In genomic region chr1:8879348-8880067, GRCh38 we compare ENCODE assay signal across 8 cellular contexts. TPM values are rescaled to one million over a fixed set of nuclear protein-coding genes. Genes with fewer than 3 reads are reported as not detected.
DNase-seq lines count a peak whose midpoint lies in the region; ATAC-seq, FAIRE-seq and TF ChIP-seq lines count a peak whose summit lies in the region.

No MANE protein-coding gene starts in this region.

- H3K79me2 ChIP-seq in GM12878 (ENCODE audit: control insufficient read depth, insufficient read depth, low read length), result peaks cover 53% of the 10 kb centered on the region

- SMC1A ChIA-PET in GM12878 (lab: Charles Lee; ENCODE audit: uncharacterized antibody, unreplicated experiment), result interaction anchor here (0.6 to 1.5 kb wide), 6 partner anchors 14 to 807 kb away, joined by 3 read pairs; no protein-coding TSS in a partner anchor

- TSS peak; percentile 91 for BruUV-seq in GM12878 (replicated peaks; lab: Mats Ljungman, UMichigan)

- in situ Hi-C loops in GM12878 (cut with MboI), result no loop called here
- in situ Hi-C loops in transverse colon (cut with MboI; ENCODE audit: low pct_ligation_motif_present in 1 of 4, low pct_unique_long_range_greater_than_20kb in 1 of 4, low sequenced_read_pairs in 3 of 4), result no loop called here

- H3K9ac ChIP-seq in GM12878 (ENCODE audit: control insufficient read depth, insufficient read depth, low read length) (peak overlapping the region; percentile 100), liver (ENCODE audit: low read depth in 1 of 2, low read length in 2 of 2) (peak overlapping the region; percentile 39 to 81)

- peak; percentile 30 for TF ChIP-seq CTCF in CD14-positive monocyte (IDR thresholded peaks at IDR 0.05)
- peak; percentile 13 to 32 (median 28); a peak in 4 of 6 replicates for TF ChIP-seq CTCF in GM12878 (IDR thresholded peaks at IDR 0.05 in 2 of 3, conservative IDR thresholded peaks at IDR 0.05 in 1 of 3; ENCODE audit: control insufficient read depth in 2 of 3, extremely low read depth in 1 of 3, insufficient read depth in 1 of 3, low read depth in 3 of 3, low read length in 3 of 3)
- no peak for TF ChIP-seq CTCF in liver (IDR thresholded peaks at IDR 0.05; ENCODE audit: low read depth, low read length, missing input control)
- peak in 1 of 5 experiments; percentile 12 for TF ChIP-seq CTCF in transverse colon (IDR thresholded peaks at IDR 0.05)

- FAIRE-seq in GM12878 (lab: Jason Lieb, UNC), result no peak

- H3K9me3 Mint-ChIP-seq in CD14-positive monocyte, result no peaks in the 10 kb centered on the region

- no peak for TF ChIP-seq EP300 in Ishikawa (IDR thresholded peaks at IDR 0.05; ENCODE audit: borderline replicate concordance)
- no peak for TF ChIP-seq EP300 in GM12878 (IDR thresholded peaks at IDR 0.05; ENCODE audit: borderline replicate concordance in 1 of 2, control insufficient read depth in 1 of 2, low read depth in 2 of 2, low read length in 2 of 2)
- TF ChIP-seq EP300 in transverse colon (IDR thresholded peaks at IDR 0.05; ENCODE audit: low read depth), result no peak

- H3K4me1 ChIP-seq in GM12878 (ENCODE audit: control insufficient read depth, insufficient read depth, low read length) (peaks cover 15% of the 10 kb centered on the region), liver (ENCODE audit: control insufficient read depth in 4 of 4, insufficient read depth in 4 of 4, low read length in 3 of 4) (peaks cover 9 to 44% (median 26%) of the 10 kb centered on the region in 4 donors), transverse colon (peaks cover 13 to 47% (median 46%) of the 10 kb centered on the region in 4 donors)

- H3K36me3 Mint-ChIP-seq in CD14-positive monocyte, result peaks cover 15 to 19% of the 10 kb centered on the region in 2 donors

- H3K4me3 ChIP-seq in GM12878 (peak overlapping the region; percentile 74), liver (ENCODE audit: low read depth in 1 of 3, low read length in 3 of 3) (peak overlapping the region; percentile 11 to 79 (median 40)), transverse colon (peak overlapping the region in 3 of 4 donors; percentile 69 to 95 (median 91))

- peaks cover 47% of the 10 kb centered on the region for H3K4me1 Mint-ChIP-seq in CD14-positive monocyte

- CTCF ChIA-PET in GM12878 (lab: Yijun Ruan, JAX), result interaction anchor here (0.5 to 3.1 kb wide), 9 partner anchors 10 to 296 kb away, joined by 3 to 10 read pairs (median 4); no protein-coding TSS in a partner anchor

- H3K27me3 Mint-ChIP-seq in CD14-positive monocyte (ENCODE audit: low read depth in 3 of 3), result peaks cover 0 to 2% (median 0%) of the 10 kb centered on the region in 3 donors

- 2% methylated on average over 15 of the region's 15 CpGs for WGBS in GM12878 (ENCODE audit: insufficient coverage, insufficient replicate concordance, low lambda C conversion rate, missing lambda C conversion rate)
- 16% methylated on average over 15 of the region's 15 CpGs for WGBS in liver
- WGBS in transverse colon (ENCODE audit: low coverage in 1 of 2), 2 donors, result 19 to 21% methylated on average over 10 to 15 of the region's 15 CpGs

- POLR2A ChIA-PET in GM12878 (lab: Charles Lee), result interaction anchor here (0.7 to 1.7 kb wide), 8 partner anchors 8 to 201 kb away, joined by 3 to 5 read pairs (median 3); partner anchors contain the start of gene RERE

- H3K27ac ChIP-seq in GM12878 (ENCODE audit: control insufficient read depth, insufficient read depth) (peak overlapping the region; percentile 99), liver (ENCODE audit: low read depth in 1 of 2, low read length in 2 of 2) (peak overlapping the region; percentile 98 to 100), transverse colon (peak overlapping the region; percentile 94 to 99 (median 97))

- H3K27ac Mint-ChIP-seq in CD14-positive monocyte, result peak overlapping the region; percentile 90 to 98 (median 97)

- peak overlapping the region; percentile 97 for H3K4me2 ChIP-seq in GM12878 (ENCODE audit: control insufficient read depth, insufficient read depth)

- intact Hi-C loops in CD14-positive monocyte (cut with micrococcal nuclease) (no loop called here), GM12878 (cut with micrococcal nuclease; ENCODE audit: unreplicated experiment) (loop anchor here (5.0 kb wide), 1 partner anchor 198 kb away; no protein-coding TSS in a partner anchor), transverse colon (cut with DNase I; ENCODE audit: low total_unique reads) (no loop called here)

- H3K9me3 ChIP-seq in GM12878 (replicated peaks; ENCODE audit: control insufficient read depth, insufficient read depth, low read length) (no peaks in the 10 kb centered on the region; the same call in 2 of the 3 replicates), liver (ENCODE audit: control insufficient read depth in 4 of 4, low read length in 3 of 4) (no peaks in the 10 kb centered on the region), transverse colon (no peaks in the 10 kb centered on the region)

- RAD21 ChIA-PET in GM12878 (lab: Charles Lee; ENCODE audit: unreplicated experiment), result interaction anchor here (0.7 to 1.6 kb wide), 3 partner anchors 28 to 30 kb away, joined by 3 to 6 read pairs (median 3); no protein-coding TSS in a partner anchor

- TF ChIP-seq POLR2A in GM12878 (IDR thresholded peaks at IDR 0.05; ENCODE audit: low read depth, low read length) (no peak), transverse colon (IDR thresholded peaks at IDR 0.05) (no peak), GM18505 (IDR thresholded peaks at IDR 0.05; ENCODE audit: borderline replicate concordance, extremely low read depth, insufficient read depth, insufficient read length) (no peak)

- H3K36me3 ChIP-seq in GM12878 (ENCODE audit: control insufficient read depth in 2 of 2, insufficient read depth in 2 of 2, low read length in 1 of 2), result peaks cover 0 to 6% of the 10 kb centered on the region in 2 experiments; a peak in 3 of 4 replicates
- peaks cover 0 to 6% (median 3%) of the 10 kb centered on the region in 4 donors for H3K36me3 ChIP-seq in liver (ENCODE audit: control insufficient read depth in 4 of 4, insufficient read depth in 3 of 4, low read depth in 1 of 4, low read length in 3 of 4)
- H3K36me3 ChIP-seq in transverse colon, result no peaks in the 10 kb centered on the region

- TF ChIP-seq RAD21 in Ishikawa (IDR thresholded peaks at IDR 0.05; ENCODE audit: low read depth), result no peak
- TF ChIP-seq RAD21 in GM12878 (IDR thresholded peaks at IDR 0.05; ENCODE audit: insufficient read depth, low read depth, low read length), result no peak
- TF ChIP-seq RAD21 in liver (IDR thresholded peaks at IDR 0.05), result no peak

- DNase-seq in CD14-positive monocyte (ENCODE audit: low spot score) (no peak), GM12878 (ENCODE audit: low read depth, low spot score) (no peak), transverse colon (no peak), occipital lobe (lab: John Stamatoyannopoulos, UW) (no peak)

- H4K20me1 ChIP-seq in GM12878 (ENCODE audit: control insufficient read depth, insufficient read depth), result peaks cover 5% of the 10 kb centered on the region; the same call in 1 of the 2 replicates

- ATAC-seq in GM12878, result no peak
- ATAC-seq in HG03039 (IDR thresholded peaks at IDR 0.05; ENCODE audit: unreplicated experiment), result no peak
- ATAC-seq in GM18505 (IDR thresholded peaks at IDR 0.05; ENCODE audit: unreplicated experiment), result no peak

- peak overlapping the region; percentile 72 for H2AFZ ChIP-seq in GM12878 (ENCODE audit: control insufficient read depth, low read depth, low read length)

- no peaks in the 10 kb centered on the region for H3K27me3 ChIP-seq in GM12878 (replicated peaks in 1 of 2; ENCODE audit: control insufficient read depth in 2 of 2, insufficient read depth in 2 of 2, low read length in 1 of 2)
- no peaks in the 10 kb centered on the region for H3K27me3 ChIP-seq in liver (ENCODE audit: control insufficient read depth in 4 of 4, insufficient read depth in 4 of 4, low read length in 3 of 4)
- H3K27me3 ChIP-seq in transverse colon, result no peaks in the 10 kb centered on the region

- peak overlapping the region; percentile 77 to 86 for H3K4me3 Mint-ChIP-seq in CD14-positive monocyte

TF ChIP-seq in Ishikawa, 13 proteins besides CTCF, POLR2A, EP300 and RAD21 (continues in another document):
- TF ChIP-seq EGR1 (IDR thresholded peaks at IDR 0.05), result no peak

TF ChIP-seq in GM12878, 131 proteins besides CTCF, POLR2A, EP300 and RAD21 (continues in another document):
- 0 out of 2 replicates have a peak, but pooled peaks have one; percentile 8 for TF ChIP-seq POLR2AphosphoS5 (IDR thresholded peaks at IDR 0.05; ENCODE audit: low read length)
- peak; percentile 78; the same call in 1 of the 2 replicates for TF ChIP-seq POLR2AphosphoS2 (IDR thresholded peaks at IDR 0.05; ENCODE audit: low read depth, low read length)

TF ChIP-seq in liver, 16 proteins besides CTCF, POLR2A, EP300 and RAD21 (continues in another document):
- TF ChIP-seq ATF3 (IDR thresholded peaks at IDR 0.05) (no peak), YY1 (IDR thresholded peaks at IDR 0.05) (no peak), JUND (IDR thresholded peaks at IDR 0.05) (no peak)

RNA-seq across cellular contexts. Expression of gene ENO1, which starts 1.0 kb away (rescaled TPM):
- polyA plus RNA-seq in CD14-positive monocyte (1,000 to 10,000 TPM; 1,458 to 1,573 TPM), GM12878 (2011; rRNA removed) (3,232 and 3,745 TPM in 2 replicates), GM12878 (2014; fragmentation: Illumina TruSeq; extraction: Trizol) (1,358 and 1,983 TPM in 2 replicates), GM12878 (2014; fragmentation: Nextera tagmentation; extraction: Ambion mirVana) (1,000 to 10,000 TPM; 3,300 to 4,219 TPM), GM12878 (2014; rRNA removed) (1,935 and 1,951 TPM in 2 replicates), GM12878 (2016; fragmentation: Nextera tagmentation; extraction: Ambion mirVana) (1,000 to 10,000 TPM; 2,558 to 2,669 TPM), liver (100 to 1,000 TPM; 365 to 499 TPM)
- 1,080 and 1,100 TPM in 2 replicates for total RNA-seq in GM12878 (2013; cell fraction: nucleolus; rRNA removed)
- total RNA-seq in GM12878 (2014; rRNA removed) (2,091 and 2,104 TPM in 2 replicates), GM12878 (2014; rRNA removed; fragmentation: Illumina TruSeq; extraction: Trizol) (1,863 and 1,937 TPM in 2 replicates), GM12878 (2021) (1,850 and 1,883 TPM in 2 replicates), liver (100 to 1,000 TPM; 270 to 394 TPM), transverse colon (100 to 1,000 TPM; 202 to 407 (median 320) TPM), occipital lobe (260 TPM)
- polyA plus RNA-seq in GM12878 (2011; ENCODE audit: low read depth), result 1,510 TPM
- 3,954 and 4,686 TPM in 2 replicates for polyA plus RNA-seq in GM12878 (2011; cell fraction: cytosol; rRNA removed)
- 2,823 and 3,284 TPM in 2 replicates for polyA plus RNA-seq in GM12878 (2011; cell fraction: nucleus; rRNA removed)
- polyA plus RNA-seq in GM12878 (2012), result 2,617 and 3,014 TPM in 2 replicates
- 3,220 and 5,413 TPM in 2 replicates for polyA minus RNA-seq in GM12878 (2011; rRNA and poly(A)+ RNA removed)
- 1,559 and 1,564 TPM in 2 replicates for polyA minus RNA-seq in GM12878 (2011; cell fraction: cytosol; rRNA and poly(A)+ RNA removed)
- polyA minus RNA-seq in GM12878 (2011; cell fraction: nucleus; rRNA and poly(A)+ RNA removed), result 601 and 693 TPM in 2 replicates

Comparison
In these comparisons a context has a peak if more than half of its experiments do, and no peak if none do; other contexts are left out.
1. H3K4me3 ChIP-seq: peak in every context shown above with its lines; median percentile 91 in transverse colon; 74 in GM12878; 40 in liver.